ENCODE assay signal across 29 cellular contexts in genomic region chr12:96824074-96824837, GRCh38.
"Had no signal": no experiment of that assay in that cellular context is flagged by ENCODE, and none has a peak within 500 bp of the region (broad histone marks: within the 10 kb centered on the region; RNA-seq: fewer than 3 reads in every experiment).

No MANE protein-coding gene starts in this region.

- DNase-seq: activated gamma-delta T cell; amniotic stem cell; brain microvascular endothelial cell; dorsolateral prefrontal cortex; effector memory CD8-positive, alpha-beta T cell; erythroblast; hippocampal formation; left colon; mammary epithelial cell; nucleus accumbens; pancreas; retina; SK-N-SH; stimulated activated CD4-positive, alpha-beta T cell treated with anti-CD3 and anti-CD28 coated beads, Interleukin-12 subunit alpha, Interleukin-12 subunit beta, amount 100 ng/mL, for 4 hours; stimulated activated CD4-positive, alpha-beta T cell treated with anti-CD3 and anti-CD28 coated beads, Interleukin-4, amount 100 ng/mL, for 1 hour; SW 1271; T1000; WERI-Rb-1 had no signal

- H3K4me1 ChIP-seq: gastroesophageal sphincter, pancreas, prostate gland, tibial nerve had no signal

- H3K36me3 Mint-ChIP-seq: activated CD4-positive, alpha-beta memory T cell treated with anti-CD3 and anti-CD28 coated beads for 36 hours; activated naive CD8-positive, alpha-beta T cell had no signal

- H3K27me3 ChIP-seq: brain microvascular endothelial cell, dorsolateral prefrontal cortex, gastroesophageal sphincter, pancreas, tibial nerve had no signal

- H3K9me3 ChIP-seq: gastroesophageal sphincter, pancreas, prostate gland, SK-N-SH had no signal

- ATAC-seq: activated CD4-positive, CD25-positive, alpha-beta regulatory T cell treated with anti-CD3 and anti-CD28 coated beads, Interleukin-2, amount 50 U/mL, for 24 hours; effector memory CD8-positive, alpha-beta T cell; gastroesophageal sphincter; left colon; pancreas; sciatic nerve had no signal

- H3K9me3 Mint-ChIP-seq: activated T-helper 1 cell treated with anti-CD3 and anti-CD28 coated beads, Interleukin-12 subunit alpha, Interleukin-12 subunit beta, Interleukin-2, Interleukin-4 antibody, amounts not matched to agents 30 ng/mL and 10 ng/mL and 1 ng/mL, durations not matched to agents 14 hours and 24 hours and 36 hours; effector memory CD8-positive, alpha-beta T cell; T-helper 1 cell treated with Interleukin-12 subunit alpha and Interleukin-12 subunit beta and Interleukin-4 antibody, amounts not matched to agents 30 μg/mL and 1 μg/mL, for 36 hours had no signal

- H3K4me3 Mint-ChIP-seq: activated CD4-positive, alpha-beta memory T cell treated with anti-CD3 and anti-CD28 coated beads for 36 hours; activated naive CD8-positive, alpha-beta T cell; activated T-helper 1 cell treated with anti-CD3 and anti-CD28 coated beads, Interleukin-12 subunit alpha, Interleukin-12 subunit beta, Interleukin-2, Interleukin-4 antibody, amounts not matched to agents 30 ng/mL and 10 ng/mL and 1 ng/mL, durations not matched to agents 14 hours and 24 hours and 36 hours; effector memory CD8-positive, alpha-beta T cell; T-helper 1 cell treated with Interleukin-12 subunit alpha and Interleukin-12 subunit beta and Interleukin-4 antibody, amounts not matched to agents 30 μg/mL and 1 μg/mL, for 36 hours had no signal

- H3K4me3 ChIP-seq: coronary artery, dorsolateral prefrontal cortex, gastroesophageal sphincter, pancreas, prostate gland, skin epidermis, tibial nerve had no signal

- H3K27ac Mint-ChIP-seq: activated CD4-positive, alpha-beta memory T cell treated with anti-CD3 and anti-CD28 coated beads for 36 hours; activated naive CD8-positive, alpha-beta T cell; activated T-helper 1 cell treated with anti-CD3 and anti-CD28 coated beads, Interleukin-12 subunit alpha, Interleukin-12 subunit beta, Interleukin-2, Interleukin-4 antibody, amounts not matched to agents 30 ng/mL and 10 ng/mL and 1 ng/mL, durations not matched to agents 14 hours and 24 hours and 36 hours; effector memory CD8-positive, alpha-beta T cell; T-helper 1 cell treated with Interleukin-12 subunit alpha and Interleukin-12 subunit beta and Interleukin-4 antibody, amounts not matched to agents 30 μg/mL and 1 μg/mL, for 36 hours had no signal

- H3K36me3 ChIP-seq: brain microvascular endothelial cell, pancreas, prostate gland, tibial nerve, WERI-Rb-1 had no signal

- H3K27ac ChIP-seq: brain microvascular endothelial cell, coronary artery, dorsolateral prefrontal cortex, gastroesophageal sphincter, pancreas, prostate gland, skin epidermis, tibial nerve, WERI-Rb-1 had no signal
